ENCODE assay signal across 1 cellular context in genomic region chr10:71846816-71847215, GRCh38.
TF ChIP-seq lines count a peak whose summit lies in the region.

No MANE protein-coding gene starts in this region.

TF ChIP-seq in IMR-90, 13 proteins besides CTCF, POLR2A, EP300 and RAD21 (continued from another document):
- TF ChIP-seq ELK1 (IDR thresholded peaks at IDR 0.05; ENCODE audit: borderline replicate concordance, low read depth, low read length) (no peak), MAZ (IDR thresholded peaks at IDR 0.05; ENCODE audit: borderline replicate concordance, low read depth, low read length) (no peak), MAFK (IDR thresholded peaks at IDR 0.05; ENCODE audit: low read depth, low read length) (no peak), FOS (IDR thresholded peaks at IDR 0.05; ENCODE audit: low read depth, low read length) (no peak)
